Comparison of ENCODE assay signal across 1 cellular context in the genomic region with DNA sequence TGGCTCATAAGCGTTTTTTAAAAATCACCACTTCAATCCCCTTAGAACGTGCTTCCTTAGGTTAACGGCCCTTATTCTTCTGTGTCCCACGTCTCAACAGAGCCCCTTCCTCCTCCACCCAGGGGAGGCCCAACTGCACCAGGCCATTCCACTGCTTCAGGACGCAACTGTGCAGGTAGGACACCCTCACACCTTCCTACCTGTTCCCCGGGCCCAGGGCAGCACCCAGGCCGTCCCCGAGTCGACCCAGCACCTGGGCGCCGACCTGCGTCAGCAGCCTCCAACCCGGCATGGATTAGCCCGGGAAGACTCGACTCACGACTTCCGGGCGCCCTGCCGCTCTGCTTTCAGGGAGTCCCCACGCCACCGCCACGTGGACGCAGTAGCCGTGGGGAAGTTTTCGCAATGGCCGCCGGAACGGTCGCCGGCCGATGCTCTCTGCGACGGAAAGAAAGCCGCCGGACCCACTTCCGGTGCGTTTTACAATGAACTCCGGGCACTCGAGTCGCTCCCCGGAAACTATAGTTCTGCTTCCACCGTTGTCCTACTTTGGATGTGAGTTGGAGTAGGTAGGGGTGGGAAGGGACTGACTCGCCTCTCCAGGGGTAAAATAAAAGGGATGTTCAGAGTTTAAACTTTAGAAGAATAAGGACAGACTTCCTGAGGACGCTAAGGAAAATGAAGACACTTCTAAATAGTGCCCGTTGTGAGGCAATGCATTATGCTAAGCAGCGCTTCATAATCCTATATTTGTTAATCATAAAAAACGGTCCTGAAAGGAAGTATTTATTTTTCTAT.
TF ChIP-seq lines count a peak whose summit lies in the region.

A gene (minus strand): TSS at position 442 of the 798 bp plus-strand sequence. CDS start 150 bp downstream, at position 292.

TF ChIP-seq in HepG2, 621 proteins besides CTCF, POLR2A, EP300 and RAD21 (continued from another document and continues in another):
- TF ChIP-seq, protein P1, sequence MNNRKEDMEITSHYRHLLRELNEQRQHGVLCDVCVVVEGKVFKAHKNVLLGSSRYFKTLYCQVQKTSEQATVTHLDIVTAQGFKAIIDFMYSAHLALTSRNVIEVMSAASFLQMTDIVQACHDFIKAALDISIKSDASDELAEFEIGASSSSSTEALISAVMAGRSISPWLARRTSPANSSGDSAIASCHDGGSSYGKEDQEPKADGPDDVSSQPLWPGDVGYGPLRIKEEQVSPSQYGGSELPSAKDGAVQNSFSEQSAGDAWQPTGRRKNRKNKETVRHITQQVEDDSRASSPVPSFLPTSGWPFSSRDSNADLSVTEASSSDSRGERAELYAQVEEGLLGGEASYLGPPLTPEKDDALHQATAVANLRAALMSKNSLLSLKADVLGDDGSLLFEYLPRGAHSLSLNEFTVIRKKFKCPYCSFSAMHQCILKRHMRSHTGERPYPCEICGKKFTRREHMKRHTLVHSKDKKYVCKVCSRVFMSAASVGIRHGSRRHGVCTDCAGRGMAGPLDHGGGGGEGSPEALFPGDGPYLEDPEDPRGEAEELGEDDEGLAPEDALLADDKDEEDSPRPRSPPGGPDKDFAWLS (CRISPR knock-in tag; IDR thresholded peaks at IDR 0.05; ENCODE audit: borderline replicate concordance): no peak
- TF ChIP-seq ZSCAN12 (CRISPR knock-in tag; IDR thresholded peaks at IDR 0.05) (peak; percentile 84; the same call in 1 of the 2 replicates), MED13 (CRISPR knock-in tag; IDR thresholded peaks at IDR 0.05) (peak; percentile 90), NCOR1 (IDR thresholded peaks at IDR 0.05; ENCODE audit: borderline replicate concordance, low read length) (no peak; the same call in 1 of the 2 replicates), HNRNPLL (IDR thresholded peaks at IDR 0.05; ENCODE audit: low read depth, low read length, poor library complexity, severe bottlenecking) (peak; percentile 93), PAF1 (CRISPR knock-in tag; IDR thresholded peaks at IDR 0.05) (no peak), ZNF549 (CRISPR knock-in tag; IDR thresholded peaks at IDR 0.05) (peak; percentile 81; the same call in 1 of the 2 replicates), GTF3A (CRISPR knock-in tag; conservative IDR thresholded peaks at IDR 0.05) (no peak), ZNF790 (CRISPR knock-in tag; IDR thresholded peaks at IDR 0.05; ENCODE audit: borderline replicate concordance) (peak; percentile 71; the same call in 1 of the 2 replicates), SAP130 (CRISPR knock-in tag; IDR thresholded peaks at IDR 0.05; ENCODE audit: low read depth) (peak; percentile 96), PITX1 (CRISPR knock-in tag; IDR thresholded peaks at IDR 0.05) (peak; percentile 91), ZNF556 (CRISPR knock-in tag; IDR thresholded peaks at IDR 0.05; ENCODE audit: borderline replicate concordance) (peak; percentile 90; the same call in 1 of the 2 replicates), FOXA3 (CRISPR knock-in tag; IDR thresholded peaks at IDR 0.05) (peak; percentile 67), MATR3 (CRISPR knock-in tag; IDR thresholded peaks at IDR 0.05) (no peak), NFYC (CRISPR knock-in tag; IDR thresholded peaks at IDR 0.05) (peak; percentile 62; the same call in 1 of the 2 replicates), NPAS2 (CRISPR knock-in tag; IDR thresholded peaks at IDR 0.05; ENCODE audit: borderline replicate concordance) (no peak), ZNF367 (CRISPR knock-in tag; IDR thresholded peaks at IDR 0.05; ENCODE audit: borderline replicate concordance) (peak; percentile 90; the same call in 1 of the 2 replicates), NCOA1 (CRISPR knock-in tag; IDR thresholded peaks at IDR 0.05) (0 out of 2 replicates have a peak, but pooled peaks have one; percentile 66), ZEB1 (IDR thresholded peaks at IDR 0.05; ENCODE audit: insufficient replicate concordance, low read depth) (peak; percentile 95), ZNF724P (CRISPR knock-in tag; IDR thresholded peaks at IDR 0.05; ENCODE audit: borderline replicate concordance) (peak; percentile 83; the same call in 1 of the 2 replicates), SPEN (CRISPR knock-in tag; IDR thresholded peaks at IDR 0.05; ENCODE audit: low read depth) (peak; percentile 96), ZNF761 (CRISPR knock-in tag; conservative IDR thresholded peaks at IDR 0.05) (peak; percentile 86), KAT8 (CRISPR knock-in tag; IDR thresholded peaks at IDR 0.05) (peak; percentile 99), RFX3 (CRISPR knock-in tag; IDR thresholded peaks at IDR 0.05) (peak; percentile 37; the same call in 1 of the 2 replicates), NR2F2 (IDR thresholded peaks at IDR 0.05; ENCODE audit: borderline replicate concordance, low read depth) (peak; percentile 49; the same call in 1 of the 2 replicates), ZKSCAN8 (CRISPR knock-in tag; IDR thresholded peaks at IDR 0.05; ENCODE audit: borderline replicate concordance) (peak; percentile 76; the same call in 1 of the 2 replicates), MEIS2 (CRISPR knock-in tag; IDR thresholded peaks at IDR 0.05) (peak; percentile 62; the same call in 1 of the 2 replicates), SIX4 (CRISPR knock-in tag; IDR thresholded peaks at IDR 0.05) (peak; percentile 72), SRSF9 (IDR thresholded peaks at IDR 0.05; ENCODE audit: borderline replicate concordance, insufficient read depth, low read depth, low read length, poor library complexity, severe bottlenecking) (no peak), TSC22D2 (CRISPR knock-in tag; IDR thresholded peaks at IDR 0.05; ENCODE audit: borderline replicate concordance) (peak; percentile 96), ZNF850 (CRISPR knock-in tag; conservative IDR thresholded peaks at IDR 0.05) (0 out of 2 replicates have a peak, but pooled peaks have one; percentile 66), THYN1 (CRISPR knock-in tag; IDR thresholded peaks at IDR 0.05; ENCODE audit: borderline replicate concordance, low read depth) (no peak), ZNF550 (CRISPR knock-in tag; IDR thresholded peaks at IDR 0.05; ENCODE audit: borderline replicate concordance) (peak; percentile 69; the same call in 1 of the 2 replicates), TCF7 (IDR thresholded peaks at IDR 0.05; ENCODE audit: low read depth) (no peak), DR1 (CRISPR knock-in tag; IDR thresholded peaks at IDR 0.05) (peak; percentile 77)
- TF ChIP-seq, protein P2, sequence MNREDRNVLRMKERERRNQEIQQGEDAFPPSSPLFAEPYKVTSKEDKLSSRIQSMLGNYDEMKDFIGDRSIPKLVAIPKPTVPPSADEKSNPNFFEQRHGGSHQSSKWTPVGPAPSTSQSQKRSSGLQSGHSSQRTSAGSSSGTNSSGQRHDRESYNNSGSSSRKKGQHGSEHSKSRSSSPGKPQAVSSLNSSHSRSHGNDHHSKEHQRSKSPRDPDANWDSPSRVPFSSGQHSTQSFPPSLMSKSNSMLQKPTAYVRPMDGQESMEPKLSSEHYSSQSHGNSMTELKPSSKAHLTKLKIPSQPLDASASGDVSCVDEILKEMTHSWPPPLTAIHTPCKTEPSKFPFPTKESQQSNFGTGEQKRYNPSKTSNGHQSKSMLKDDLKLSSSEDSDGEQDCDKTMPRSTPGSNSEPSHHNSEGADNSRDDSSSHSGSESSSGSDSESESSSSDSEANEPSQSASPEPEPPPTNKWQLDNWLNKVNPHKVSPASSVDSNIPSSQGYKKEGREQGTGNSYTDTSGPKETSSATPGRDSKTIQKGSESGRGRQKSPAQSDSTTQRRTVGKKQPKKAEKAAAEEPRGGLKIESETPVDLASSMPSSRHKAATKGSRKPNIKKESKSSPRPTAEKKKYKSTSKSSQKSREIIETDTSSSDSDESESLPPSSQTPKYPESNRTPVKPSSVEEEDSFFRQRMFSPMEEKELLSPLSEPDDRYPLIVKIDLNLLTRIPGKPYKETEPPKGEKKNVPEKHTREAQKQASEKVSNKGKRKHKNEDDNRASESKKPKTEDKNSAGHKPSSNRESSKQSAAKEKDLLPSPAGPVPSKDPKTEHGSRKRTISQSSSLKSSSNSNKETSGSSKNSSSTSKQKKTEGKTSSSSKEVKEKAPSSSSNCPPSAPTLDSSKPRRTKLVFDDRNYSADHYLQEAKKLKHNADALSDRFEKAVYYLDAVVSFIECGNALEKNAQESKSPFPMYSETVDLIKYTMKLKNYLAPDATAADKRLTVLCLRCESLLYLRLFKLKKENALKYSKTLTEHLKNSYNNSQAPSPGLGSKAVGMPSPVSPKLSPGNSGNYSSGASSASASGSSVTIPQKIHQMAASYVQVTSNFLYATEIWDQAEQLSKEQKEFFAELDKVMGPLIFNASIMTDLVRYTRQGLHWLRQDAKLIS (CRISPR knock-in tag; IDR thresholded peaks at IDR 0.05): no peak
- TF ChIP-seq, protein P3, sequence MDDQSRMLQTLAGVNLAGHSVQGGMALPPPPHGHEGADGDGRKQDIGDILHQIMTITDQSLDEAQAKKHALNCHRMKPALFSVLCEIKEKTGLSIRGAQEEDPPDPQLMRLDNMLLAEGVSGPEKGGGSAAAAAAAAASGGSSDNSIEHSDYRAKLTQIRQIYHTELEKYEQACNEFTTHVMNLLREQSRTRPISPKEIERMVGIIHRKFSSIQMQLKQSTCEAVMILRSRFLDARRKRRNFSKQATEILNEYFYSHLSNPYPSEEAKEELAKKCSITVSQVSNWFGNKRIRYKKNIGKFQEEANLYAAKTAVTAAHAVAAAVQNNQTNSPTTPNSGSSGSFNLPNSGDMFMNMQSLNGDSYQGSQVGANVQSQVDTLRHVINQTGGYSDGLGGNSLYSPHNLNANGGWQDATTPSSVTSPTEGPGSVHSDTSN (CRISPR knock-in tag; IDR thresholded peaks at IDR 0.05; ENCODE audit: borderline replicate concordance): 0 out of 2 replicates have a peak, but pooled peaks have one; percentile 25
- TF ChIP-seq, protein P4, sequence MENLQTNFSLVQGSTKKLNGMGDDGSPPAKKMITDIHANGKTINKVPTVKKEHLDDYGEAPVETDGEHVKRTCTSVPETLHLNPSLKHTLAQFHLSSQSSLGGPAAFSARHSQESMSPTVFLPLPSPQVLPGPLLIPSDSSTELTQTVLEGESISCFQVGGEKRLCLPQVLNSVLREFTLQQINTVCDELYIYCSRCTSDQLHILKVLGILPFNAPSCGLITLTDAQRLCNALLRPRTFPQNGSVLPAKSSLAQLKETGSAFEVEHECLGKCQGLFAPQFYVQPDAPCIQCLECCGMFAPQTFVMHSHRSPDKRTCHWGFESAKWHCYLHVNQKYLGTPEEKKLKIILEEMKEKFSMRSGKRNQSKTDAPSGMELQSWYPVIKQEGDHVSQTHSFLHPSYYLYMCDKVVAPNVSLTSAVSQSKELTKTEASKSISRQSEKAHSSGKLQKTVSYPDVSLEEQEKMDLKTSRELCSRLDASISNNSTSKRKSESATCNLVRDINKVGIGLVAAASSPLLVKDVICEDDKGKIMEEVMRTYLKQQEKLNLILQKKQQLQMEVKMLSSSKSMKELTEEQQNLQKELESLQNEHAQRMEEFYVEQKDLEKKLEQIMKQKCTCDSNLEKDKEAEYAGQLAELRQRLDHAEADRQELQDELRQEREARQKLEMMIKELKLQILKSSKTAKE (CRISPR knock-in tag; IDR thresholded peaks at IDR 0.05; ENCODE audit: borderline replicate concordance): peak; percentile 46
- TF ChIP-seq, protein P5, sequence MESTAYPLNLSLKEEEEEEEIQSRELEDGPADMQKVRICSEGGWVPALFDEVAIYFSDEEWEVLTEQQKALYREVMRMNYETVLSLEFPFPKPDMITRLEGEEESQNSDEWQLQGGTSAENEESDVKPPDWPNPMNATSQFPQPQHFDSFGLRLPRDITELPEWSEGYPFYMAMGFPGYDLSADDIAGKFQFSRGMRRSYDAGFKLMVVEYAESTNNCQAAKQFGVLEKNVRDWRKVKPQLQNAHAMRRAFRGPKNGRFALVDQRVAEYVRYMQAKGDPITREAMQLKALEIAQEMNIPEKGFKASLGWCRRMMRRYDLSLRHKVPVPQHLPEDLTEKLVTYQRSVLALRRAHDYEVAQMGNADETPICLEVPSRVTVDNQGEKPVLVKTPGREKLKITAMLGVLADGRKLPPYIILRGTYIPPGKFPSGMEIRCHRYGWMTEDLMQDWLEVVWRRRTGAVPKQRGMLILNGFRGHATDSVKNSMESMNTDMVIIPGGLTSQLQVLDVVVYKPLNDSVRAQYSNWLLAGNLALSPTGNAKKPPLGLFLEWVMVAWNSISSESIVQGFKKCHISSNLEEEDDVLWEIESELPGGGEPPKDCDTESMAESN (CRISPR knock-in tag; conservative IDR thresholded peaks at IDR 0.05): peak; percentile 91
- TF ChIP-seq, protein P6, sequence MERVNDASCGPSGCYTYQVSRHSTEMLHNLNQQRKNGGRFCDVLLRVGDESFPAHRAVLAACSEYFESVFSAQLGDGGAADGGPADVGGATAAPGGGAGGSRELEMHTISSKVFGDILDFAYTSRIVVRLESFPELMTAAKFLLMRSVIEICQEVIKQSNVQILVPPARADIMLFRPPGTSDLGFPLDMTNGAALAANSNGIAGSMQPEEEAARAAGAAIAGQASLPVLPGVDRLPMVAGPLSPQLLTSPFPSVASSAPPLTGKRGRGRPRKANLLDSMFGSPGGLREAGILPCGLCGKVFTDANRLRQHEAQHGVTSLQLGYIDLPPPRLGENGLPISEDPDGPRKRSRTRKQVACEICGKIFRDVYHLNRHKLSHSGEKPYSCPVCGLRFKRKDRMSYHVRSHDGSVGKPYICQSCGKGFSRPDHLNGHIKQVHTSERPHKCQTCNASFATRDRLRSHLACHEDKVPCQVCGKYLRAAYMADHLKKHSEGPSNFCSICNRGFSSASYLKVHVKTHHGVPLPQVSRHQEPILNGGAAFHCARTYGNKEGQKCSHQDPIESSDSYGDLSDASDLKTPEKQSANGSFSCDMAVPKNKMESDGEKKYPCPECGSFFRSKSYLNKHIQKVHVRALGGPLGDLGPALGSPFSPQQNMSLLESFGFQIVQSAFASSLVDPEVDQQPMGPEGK (CRISPR knock-in tag; IDR thresholded peaks at IDR 0.05): peak; percentile 59
- TF ChIP-seq, protein P7, sequence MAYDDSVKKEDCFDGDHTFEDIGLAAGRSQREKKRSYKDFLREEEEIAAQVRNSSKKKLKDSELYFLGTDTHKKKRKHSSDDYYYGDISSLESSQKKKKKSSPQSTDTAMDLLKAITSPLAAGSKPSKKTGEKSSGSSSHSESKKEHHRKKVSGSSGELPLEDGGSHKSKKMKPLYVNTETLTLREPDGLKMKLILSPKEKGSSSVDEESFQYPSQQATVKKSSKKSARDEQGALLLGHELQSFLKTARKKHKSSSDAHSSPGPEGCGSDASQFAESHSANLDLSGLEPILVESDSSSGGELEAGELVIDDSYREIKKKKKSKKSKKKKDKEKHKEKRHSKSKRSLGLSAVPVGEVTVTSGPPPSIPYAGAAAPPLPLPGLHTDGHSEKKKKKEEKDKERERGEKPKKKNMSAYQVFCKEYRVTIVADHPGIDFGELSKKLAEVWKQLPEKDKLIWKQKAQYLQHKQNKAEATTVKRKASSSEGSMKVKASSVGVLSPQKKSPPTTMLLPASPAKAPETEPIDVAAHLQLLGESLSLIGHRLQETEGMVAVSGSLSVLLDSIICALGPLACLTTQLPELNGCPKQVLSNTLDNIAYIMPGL (CRISPR knock-in tag; IDR thresholded peaks at IDR 0.05; ENCODE audit: borderline replicate concordance in 1 of 2, low read depth in 1 of 2): peak; percentile 89 to 90
- TF ChIP-seq, protein P8, sequence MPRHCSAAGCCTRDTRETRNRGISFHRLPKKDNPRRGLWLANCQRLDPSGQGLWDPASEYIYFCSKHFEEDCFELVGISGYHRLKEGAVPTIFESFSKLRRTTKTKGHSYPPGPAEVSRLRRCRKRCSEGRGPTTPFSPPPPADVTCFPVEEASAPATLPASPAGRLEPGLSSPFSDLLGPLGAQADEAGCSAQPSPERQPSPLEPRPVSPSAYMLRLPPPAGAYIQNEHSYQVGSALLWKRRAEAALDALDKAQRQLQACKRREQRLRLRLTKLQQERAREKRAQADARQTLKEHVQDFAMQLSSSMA (CRISPR knock-in tag; IDR thresholded peaks at IDR 0.05): peak; percentile 97
